In genomic region chr2:222572264-222572721, GRCh38 we compare ENCODE assay signal across 12 cellular contexts.
DNase-seq lines count a peak whose midpoint lies in the region; ATAC-seq, FAIRE-seq and TF ChIP-seq lines count a peak whose summit lies in the region.
"Had no signal": no experiment of that assay in that cellular context is flagged by ENCODE, and none has a peak within 500 bp of the region (broad histone marks: within the 10 kb centered on the region; RNA-seq: fewer than 3 reads in every experiment).

No MANE protein-coding gene starts in this region.

- H3K4me3 ChIP-seq in lower lobe of right lung (no peak overlapping the region), vagina (no peak overlapping the region)

- H3K4me3 Mint-ChIP-seq in brain: peak overlapping the region in 1 of 5 experiments; percentile 56
- H3K4me3 Mint-ChIP-seq: CD14-positive monocyte had no signal

- H3K4me1 Mint-ChIP-seq in brain: peaks cover 63% of the 10 kb centered on the region

- TF ChIP-seq POLR2A in vagina (IDR thresholded peaks at IDR 0.05): no peak

- H3K9me3 ChIP-seq in lower lobe of right lung: no peaks in the 10 kb centered on the region
- H3K9me3 ChIP-seq in vagina: no peaks in the 10 kb centered on the region

- peaks cover 6% of the 10 kb centered on the region for H3K4me1 ChIP-seq in lower lobe of right lung
- peaks cover 17% of the 10 kb centered on the region for H3K4me1 ChIP-seq in vagina

- no peaks in the 10 kb centered on the region for H3K9me3 Mint-ChIP-seq in brain
- H3K9me3 Mint-ChIP-seq: CD14-positive monocyte had no signal

- peaks cover 45% of the 10 kb centered on the region for H3K36me3 Mint-ChIP-seq in brain

- DNase-seq in Right ventricle myocardium inferior (ENCODE audit: missing footprints): no peak
- no peak for DNase-seq in cardiac septum (ENCODE audit: low spot score)
- DNase-seq in lower lobe of right lung: no peak
- no peak for DNase-seq in vagina (ENCODE audit: extremely low spot score in 2 of 2)
- DNase-seq in activated CD4-positive, CD25-positive, alpha-beta regulatory T cell (lab: John Stamatoyannopoulos, UW): no peak
- no peak for DNase-seq in urothelium cell line (ENCODE audit: low spot score)
- DNase-seq: islet precursor cell; NCI-H187 treated with DMSO at 0.1 percent for 48 hours; stimulated activated CD4-positive, alpha-beta T cell treated with anti-CD3 and anti-CD28 coated beads, Interleukin-12 subunit alpha, Interleukin-12 subunit beta, amount 100 ng/mL, for 4 hours had no signal

- ATAC-seq in Right ventricle myocardium inferior: peak; percentile 33
- ATAC-seq in lower lobe of right lung: peak; percentile 13 to 23
- ATAC-seq in GM19395 (IDR thresholded peaks at IDR 0.05; ENCODE audit: unreplicated experiment): no peak

- H3K27ac ChIP-seq in lower lobe of right lung: no peak overlapping the region
- peak overlapping the region; percentile 18 for H3K27ac ChIP-seq in vagina

- intact Hi-C loops in Right ventricle myocardium inferior (cut with DNase I) (no loop called here), cardiac septum (cut with DNase I) (no loop called here), lower lobe of right lung (cut with DNase I) (no loop called here), vagina (cut with DNase I) (no loop called here)

- H3K36me3 ChIP-seq in lower lobe of right lung (peaks cover 20% of the 10 kb centered on the region), vagina (peaks cover 0 to 3% of the 10 kb centered on the region in 2 donors)

- H3K27ac Mint-ChIP-seq in brain: peak overlapping the region; percentile 72 to 88 (median 87)

- H3K27me3 Mint-ChIP-seq in brain: no peaks in the 10 kb centered on the region

- no peaks in the 10 kb centered on the region for H3K27me3 ChIP-seq in lower lobe of right lung (ENCODE audit: low read depth)
- H3K27me3 ChIP-seq in vagina: no peaks in the 10 kb centered on the region

- no peak for FAIRE-seq in urothelium cell line (lab: Jason Lieb, UNC)

- TF ChIP-seq CTCF in brain (conservative IDR thresholded peaks at IDR 0.05): no peak
- no peak for TF ChIP-seq CTCF in lower lobe of right lung (IDR thresholded peaks at IDR 0.05)
- TF ChIP-seq CTCF in vagina (IDR thresholded peaks at IDR 0.05): no peak
